In genomic region chr14:100045687-100046344, GRCh38 we compare ENCODE assay signal across 21 cellular contexts. TPM values are rescaled to one million over a fixed set of nuclear protein-coding genes. Genes with fewer than 3 reads are reported as not detected.
DNase-seq lines count a peak whose midpoint lies in the region; ATAC-seq, FAIRE-seq and TF ChIP-seq lines count a peak whose summit lies in the region.
"Had no signal": no experiment of that assay in that cellular context is flagged by ENCODE, and none has a peak within 500 bp of the region (broad histone marks: within the 10 kb centered on the region; RNA-seq: fewer than 3 reads in every experiment).

No MANE protein-coding gene starts in this region.

- 48% methylated on average over 4 of the region's 4 CpGs for WGBS in smooth muscle cell (ENCODE audit: low lambda C conversion rate)
- 81 to 86% methylated on average over 4 of the region's 4 CpGs for WGBS in upper lobe of left lung, 2 donors

- no peak for TF ChIP-seq EP300 in upper lobe of left lung (IDR thresholded peaks at IDR 0.05)

- H3K27ac ChIP-seq in astrocyte (ENCODE audit: low read depth, low read length) (peak overlapping the region; percentile 1), smooth muscle cell (ENCODE audit: low read depth) (no peak overlapping the region), Karpas-422 (ENCODE audit: low read length) (no peak overlapping the region), upper lobe of left lung (no peak overlapping the region)
- H3K27ac ChIP-seq in CD8-positive, alpha-beta T cell (ENCODE audit: low read depth, low read length) = no peak overlapping the region
- H3K27ac ChIP-seq: colonic mucosa, gastroesophageal sphincter, SJCRH30, spleen, stomach had no signal

- H3F3A ChIP-seq in smooth muscle cell (ENCODE audit: low read depth) = no peaks in the 10 kb centered on the region

- H3K4me3 ChIP-seq in astrocyte (ENCODE audit: insufficient read depth, low read depth, low read length) (no peak overlapping the region), smooth muscle cell (no peak overlapping the region), Karpas-422 (ENCODE audit: low read length) (no peak overlapping the region), upper lobe of left lung (no peak overlapping the region)
- no peak overlapping the region for H3K4me3 ChIP-seq in CD8-positive, alpha-beta T cell (ENCODE audit: low read depth, low read length)
- H3K4me3 ChIP-seq: colonic mucosa, gastroesophageal sphincter, SJCRH30, spleen, stomach had no signal

- H3K27ac Mint-ChIP-seq in astrocyte (ENCODE audit: unreplicated experiment) = no peak overlapping the region
- no peak overlapping the region for H3K27ac Mint-ChIP-seq in CD8-positive, alpha-beta T cell
- H3K27ac Mint-ChIP-seq: natural killer cell, T-helper 17 cell had no signal

- peaks cover 34% of the 10 kb centered on the region for H3K79me2 ChIP-seq in astrocyte (ENCODE audit: insufficient read depth, low read length)
- H3K79me2 ChIP-seq in smooth muscle cell (ENCODE audit: low read depth) = peaks cover 31% of the 10 kb centered on the region
- no peaks in the 10 kb centered on the region for H3K79me2 ChIP-seq in Karpas-422 (ENCODE audit: low read length)

- FAIRE-seq in H54 (lab: Jason Lieb, UNC) (peak; percentile 6), astrocyte (lab: Jason Lieb, UNC) (no peak)

- intact Hi-C loops in CD8-positive, alpha-beta T cell (cut with DNase I, micrococcal nuclease) = loop anchor here in 1 of 2 experiments (10.0 kb wide), 1 partner anchor 51 kb away; no protein-coding TSS in a partner anchor

- peak overlapping the region; percentile 7 for H3K4me2 ChIP-seq in astrocyte (ENCODE audit: low read length)
- peak overlapping the region; percentile 12 for H3K4me2 ChIP-seq in smooth muscle cell
- no peak overlapping the region for H3K4me2 ChIP-seq in Karpas-422 (ENCODE audit: low read depth, low read length, poor library complexity, severe bottlenecking)

- H3K9me2 ChIP-seq in Karpas-422 (replicated peaks; ENCODE audit: insufficient read depth, low read length) = no peaks in the 10 kb centered on the region

- no peak for ATAC-seq in CD8-positive, alpha-beta T cell
- ATAC-seq in upper lobe of left lung (ENCODE audit: low FRiP score in 2 of 2) = no peak
- ATAC-seq: gastroesophageal sphincter, HCT116, natural killer cell, PC-3, T-helper 17 cell had no signal

- CTCF ChIA-PET in CD8-positive, alpha-beta T cell (lab: Charles Lee) = interaction anchor here (1.2 to 1.9 kb wide), 2 partner anchors 10 to 11 kb away, joined by 5 to 6 read pairs; no protein-coding TSS in a partner anchor

- H3K9ac ChIP-seq in astrocyte (ENCODE audit: low read length) (no peak overlapping the region), smooth muscle cell (ENCODE audit: low read depth) (no peak overlapping the region), Karpas-422 (ENCODE audit: low read length) (no peak overlapping the region)

- H3K36me3 Mint-ChIP-seq in astrocyte (ENCODE audit: low read depth, unreplicated experiment) = no peaks in the 10 kb centered on the region
- no peaks in the 10 kb centered on the region for H3K36me3 Mint-ChIP-seq in CD8-positive, alpha-beta T cell
- H3K36me3 Mint-ChIP-seq: natural killer cell had no signal

- TF ChIP-seq POLR2A in H54 (IDR thresholded peaks at IDR 0.05; ENCODE audit: low read depth, low read length) (no peak), upper lobe of left lung (IDR thresholded peaks at IDR 0.05) (no peak)

- POLR2A ChIA-PET in CD8-positive, alpha-beta T cell (lab: Charles Lee) = no interaction called here

- TF ChIP-seq CTCF in astrocyte (IDR thresholded peaks at IDR 0.05; ENCODE audit: insufficient read depth, low read depth, low read length) (no peak), smooth muscle cell (IDR thresholded peaks at IDR 0.05; ENCODE audit: borderline replicate concordance, insufficient read depth, poor library complexity, severe bottlenecking) (no peak), upper lobe of left lung (IDR thresholded peaks at IDR 0.05) (no peak)
- TF ChIP-seq CTCF in CD8-positive, alpha-beta T cell (IDR thresholded peaks at IDR 0.05) = no peak

- no peak overlapping the region for H3K4me3 Mint-ChIP-seq in astrocyte (ENCODE audit: unreplicated experiment)
- H3K4me3 Mint-ChIP-seq in CD8-positive, alpha-beta T cell = no peak overlapping the region
- H3K4me3 Mint-ChIP-seq: natural killer cell, T-helper 17 cell had no signal

- H3K4me1 Mint-ChIP-seq in astrocyte (ENCODE audit: low read depth, unreplicated experiment) = peaks cover 17% of the 10 kb centered on the region
- H3K4me1 Mint-ChIP-seq in CD8-positive, alpha-beta T cell (ENCODE audit: low read depth) = peaks cover 10% of the 10 kb centered on the region

- H3K27me3 ChIP-seq in astrocyte (ENCODE audit: insufficient read depth, low read length) (no peaks in the 10 kb centered on the region), smooth muscle cell (ENCODE audit: low read depth) (no peaks in the 10 kb centered on the region), Karpas-422 (ENCODE audit: low read length) (no peaks in the 10 kb centered on the region; the same call in 1 of the 2 replicates), upper lobe of left lung (no peaks in the 10 kb centered on the region)
- H3K27me3 ChIP-seq in CD8-positive, alpha-beta T cell (ENCODE audit: insufficient read depth, low read length) = no peaks in the 10 kb centered on the region
- H3K27me3 ChIP-seq: colonic mucosa, gastroesophageal sphincter, SJCRH30, spleen, stomach had no signal

- H3K36me3 ChIP-seq in astrocyte (ENCODE audit: insufficient read depth, low read length) = no peaks in the 10 kb centered on the region
- H3K36me3 ChIP-seq in smooth muscle cell (ENCODE audit: low read depth) = no peaks in the 10 kb centered on the region
- no peaks in the 10 kb centered on the region for H3K36me3 ChIP-seq in CD8-positive, alpha-beta T cell (ENCODE audit: insufficient read depth, low read length)
- no peaks in the 10 kb centered on the region for H3K36me3 ChIP-seq in Karpas-422 (ENCODE audit: insufficient read depth, low read length)
- H3K36me3 ChIP-seq in upper lobe of left lung = no peaks in the 10 kb centered on the region
- H3K36me3 ChIP-seq: colonic mucosa, gastroesophageal sphincter, SJCRH30, spleen, stomach had no signal

- H3K9me3 Mint-ChIP-seq in astrocyte (ENCODE audit: unreplicated experiment) = no peaks in the 10 kb centered on the region
- H3K9me3 Mint-ChIP-seq in CD8-positive, alpha-beta T cell = no peaks in the 10 kb centered on the region
- H3K9me3 Mint-ChIP-seq: natural killer cell had no signal

- no peaks in the 10 kb centered on the region for H3K9me3 ChIP-seq in astrocyte (ENCODE audit: insufficient read depth, low read depth, low read length)
- H3K9me3 ChIP-seq in smooth muscle cell (replicated peaks; ENCODE audit: low read depth) = no peaks in the 10 kb centered on the region
- no peaks in the 10 kb centered on the region for H3K9me3 ChIP-seq in CD8-positive, alpha-beta T cell (ENCODE audit: low read length)
- no peaks in the 10 kb centered on the region for H3K9me3 ChIP-seq in Karpas-422 (ENCODE audit: low read length)
- H3K9me3 ChIP-seq in upper lobe of left lung = no peaks in the 10 kb centered on the region
- H3K9me3 ChIP-seq: colonic mucosa, gastroesophageal sphincter, SJCRH30, spleen, stomach had no signal

- H3K27me3 Mint-ChIP-seq in astrocyte (ENCODE audit: low read depth, unreplicated experiment) = no peaks in the 10 kb centered on the region
- H3K27me3 Mint-ChIP-seq in CD8-positive, alpha-beta T cell (ENCODE audit: low read depth) = no peaks in the 10 kb centered on the region
- H3K27me3 Mint-ChIP-seq: T-helper 17 cell had no signal

- H2AFZ ChIP-seq in astrocyte (ENCODE audit: low read depth, low read length) = no peak overlapping the region
- H2AFZ ChIP-seq in smooth muscle cell (ENCODE audit: low read depth) = no peak overlapping the region
- no peak overlapping the region for H2AFZ ChIP-seq in Karpas-422 (ENCODE audit: low read length)

- H4K20me1 ChIP-seq in astrocyte (ENCODE audit: insufficient read depth, low read length) (peaks cover 58% of the 10 kb centered on the region), smooth muscle cell (ENCODE audit: low read depth) (peaks cover 41% of the 10 kb centered on the region), Karpas-422 (ENCODE audit: insufficient read depth, low read depth, low read length) (no peaks in the 10 kb centered on the region)

- H3K4me1 ChIP-seq in astrocyte (ENCODE audit: insufficient read depth, low read length) (peaks cover 11% of the 10 kb centered on the region), smooth muscle cell (ENCODE audit: low read depth) (no peaks in the 10 kb centered on the region), Karpas-422 (ENCODE audit: low read length) (no peaks in the 10 kb centered on the region), upper lobe of left lung (peaks cover 0 to 4% (median 0%) of the 10 kb centered on the region in 4 donors)
- H3K4me1 ChIP-seq in CD8-positive, alpha-beta T cell (ENCODE audit: insufficient read depth, low read length) = peaks cover 9% of the 10 kb centered on the region
- H3K4me1 ChIP-seq: colonic mucosa had no signal

- DNase-seq in H54 (ENCODE audit: insufficient read length, low spot score) = no peak
- DNase-seq in astrocyte (ENCODE audit: low read depth) = peak; percentile 44
- peak; percentile 32 for DNase-seq in iris pigment epithelial cell (ENCODE audit: low read depth)
- DNase-seq in smooth muscle cell (lab: John Stamatoyannopoulos, UW; ENCODE audit: unreplicated experiment) = no peak
- no peak for DNase-seq in CD8-positive, alpha-beta T cell
- DNase-seq in Karpas-422 = no peak
- no peak for DNase-seq in upper lobe of left lung
- DNase-seq: activated CD4-positive, alpha-beta T cell treated with anti-CD3 and anti-CD28 coated beads, Interleukin-2, amount 50 U/mL, for 48 hours; Calu3; colonic mucosa; mesenchymal stem cell; natural killer cell; NCI-H226; PC-3; spleen; stimulated activated CD4-positive, alpha-beta T cell treated with anti-CD3 and anti-CD28 coated beads, Interleukin-4, amount 100 ng/mL, for 4 hours; stomach; T-helper 17 cell had no signal

RNA-seq across cellular contexts. Expression of gene EVL, which starts 19.4 kb away (rescaled TPM):
- total RNA-seq in astrocyte = 48.9 and 50.2 TPM in 2 replicates
- total RNA-seq in smooth muscle cell = 19.5 and 22.0 TPM in 2 replicates
- polyA plus RNA-seq in smooth muscle cell = 26.3 and 31.3 TPM in 2 replicates
- total RNA-seq in CD8-positive, alpha-beta T cell = 100 to 1,000 TPM; 573 to 578 TPM
- total RNA-seq in Karpas-422 (2014; rRNA removed; shearing (Covaris generic); ENCODE audit: low replicate concordance) = 3.0 and 3.5 TPM in 2 replicates
- total RNA-seq in upper lobe of left lung = 100 to 1,000 TPM in 5 of 6 donors, 10 to 100 TPM in 1; 69.6 to 222 (median 140) TPM

Comparison
In these comparisons a context has a peak if more than half of its experiments do, and no peak if none do; other contexts are left out.
1. DNase-seq: peak in astrocyte (single experiment) and iris pigment epithelial cell (single experiment); none in H54 (single experiment), smooth muscle cell (single experiment), CD8-positive, alpha-beta T cell (0 of 7), Karpas-422 (single experiment) and upper lobe of left lung (0 of 2).